In genomic region chr20:43490038-43490437, GRCh38 we compare ENCODE assay signal across 23 cellular contexts.
"Had no signal": no experiment of that assay in that cellular context is flagged by ENCODE, and none has a peak within 500 bp of the region (broad histone marks: within the 10 kb centered on the region; RNA-seq: fewer than 3 reads in every experiment).

No MANE protein-coding gene starts in this region.

- H3K27ac ChIP-seq: HL-60, KMS-11, RWPE1 had no signal

- H3K4me3 ChIP-seq: K562 had no signal

- H3K4me2 ChIP-seq: KMS-11, SK-N-SH had no signal

- H3K9ac ChIP-seq: KMS-11, SK-N-SH had no signal

- ATAC-seq: K562, Panc1, T-cell had no signal

- H3K9me2 ChIP-seq: SK-N-SH had no signal

- H3K9me3 ChIP-seq: SK-N-SH had no signal

- DNase-seq: MV-4-11, NCI-H1048, NCI-H1105 treated with DMSO at 0.1 percent for 48 hours, NCI-H1417 treated with DMSO at 0.1 percent for 48 hours, NCI-H187, NCI-H2029, NCI-H2081 treated with DMSO at 0.1 percent for 48 hours, NCI-H2171, NCI-H226, NCI-H446, NCI-H510A, NCI-H524 treated with DMSO at 0.1 percent for 48 hours, NCI-H69, NCI-H774, SHP77, SK-N-SH, SW 1271, T-cell had no signal
